ENCODE assay signal across 14 cellular contexts in the genomic region with DNA sequence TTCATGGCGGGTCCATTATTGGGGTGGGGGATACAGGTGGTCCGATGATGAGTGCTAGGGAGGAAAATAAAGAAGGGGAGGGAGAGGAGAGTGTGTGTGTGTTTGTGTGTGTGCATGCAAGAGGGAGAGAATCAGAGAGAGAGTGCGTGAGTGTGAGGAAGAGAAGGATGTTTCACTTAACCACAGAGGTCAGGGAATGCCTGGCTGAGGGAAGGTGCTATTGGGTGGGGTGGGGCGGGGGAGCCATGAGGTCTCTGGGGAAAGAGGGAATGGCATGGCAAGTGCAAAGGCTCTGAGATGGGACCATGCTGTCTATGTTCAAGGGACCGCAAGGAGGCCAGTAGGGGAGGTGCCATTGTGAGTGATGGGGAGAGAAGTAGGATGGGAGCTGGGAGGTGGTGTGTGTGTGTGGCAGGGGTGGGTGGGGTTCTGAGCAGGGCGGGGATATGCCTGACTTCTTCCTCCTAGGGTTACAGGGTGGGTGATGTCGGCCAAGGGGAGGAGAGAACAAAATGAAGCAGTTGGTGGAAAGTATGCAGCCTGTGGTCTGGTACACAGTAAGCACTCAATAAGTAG.
"Had no signal": no experiment of that assay in that cellular context is flagged by ENCODE, and none has a peak within 500 bp of the region (broad histone marks: within the 10 kb centered on the region; RNA-seq: fewer than 3 reads in every experiment).

No MANE protein-coding gene starts in this region.

- H3K27ac ChIP-seq: colonic mucosa, foreskin keratinocyte, left ventricle myocardium inferior, stomach, thoracic aorta had no signal

- H3K4me3 Mint-ChIP-seq: activated CD8-positive, alpha-beta T cell treated with anti-CD3 and anti-CD28 coated beads for 36 hours; nephron had no signal

- H3K36me3 ChIP-seq: colonic mucosa, left ventricle myocardium inferior, stomach, thoracic aorta had no signal

- H3K9me3 Mint-ChIP-seq: activated CD8-positive, alpha-beta T cell treated with anti-CD3 and anti-CD28 coated beads for 36 hours; nephron had no signal

- H3K4me1 ChIP-seq: colonic mucosa, foreskin keratinocyte had no signal

- ATAC-seq: activated CD8-positive, alpha-beta T cell treated with anti-CD3 and anti-CD28 coated beads for 36 hours; foreskin keratinocyte had no signal

- H3K4me3 ChIP-seq: colonic mucosa, left ventricle myocardium inferior, stomach, thoracic aorta had no signal

- H3K9me3 ChIP-seq: colonic mucosa, left ventricle myocardium inferior, stomach, thoracic aorta had no signal

- H3K27ac Mint-ChIP-seq: activated CD8-positive, alpha-beta T cell treated with anti-CD3 and anti-CD28 coated beads for 36 hours had no signal

- H3K27me3 ChIP-seq: colonic mucosa, stomach had no signal

- DNase-seq: activated CD8-positive, alpha-beta memory T cell treated with anti-CD3 and anti-CD28 coated beads, Interleukin-2, amount 50 U/mL, for 48 hours; activated CD8-positive, alpha-beta T cell treated with anti-CD3 and anti-CD28 coated beads for 36 hours; activated naive CD4-positive, alpha-beta T cell treated with Interleukin-2 at 50 U/mL for 16 hours; caudate nucleus; colonic mucosa; foreskin keratinocyte; head of caudate nucleus; left ventricle myocardium inferior; mesendoderm; stimulated activated CD4-positive, alpha-beta T cell treated with anti-CD3 and anti-CD28 coated beads, Interleukin-4, amount 100 ng/mL, for 24 hours; stomach; T-helper 9 cell had no signal
